In genomic region chr15:64776402-64776786, GRCh38 we compare ENCODE assay signal across 9 cellular contexts. TPM values are rescaled to one million over a fixed set of nuclear protein-coding genes. Genes with fewer than 3 reads are reported as not detected.
DNase-seq lines count a peak whose midpoint lies in the region; ATAC-seq and TF ChIP-seq lines count a peak whose summit lies in the region.
"Had no signal": no experiment of that assay in that cellular context is flagged by ENCODE, and none has a peak within 500 bp of the region (broad histone marks: within the 10 kb centered on the region; RNA-seq: fewer than 3 reads in every experiment).

No MANE protein-coding gene starts in this region.

- no peaks in the 10 kb centered on the region for H3K9me3 ChIP-seq in duodenal mucosa (ENCODE audit: control insufficient read depth in 1 of 2, low read length in 2 of 2)

- no peaks in the 10 kb centered on the region for H3K9me3 Mint-ChIP-seq in activated naive CD4-positive, alpha-beta T cell treated with anti-CD3 and anti-CD28 coated beads, Interleukin-2, amount 10 ng/mL, durations not matched to agents 7 days and 5 days
- H3K9me3 Mint-ChIP-seq in naive B cell: no peaks in the 10 kb centered on the region
- H3K9me3 Mint-ChIP-seq in type B pancreatic cell: no peaks in the 10 kb centered on the region
- H3K9me3 Mint-ChIP-seq: dendritic cell treated with granulocyte-macrophage colony-stimulating factor and Interleukin-4, amounts not matched to agents 40 ng/mL and 50 ng/mL, for 4 days had no signal

- TF ChIP-seq CTCF in type B pancreatic cell (conservative IDR thresholded peaks at IDR 0.05): no peak

- H3K36me3 Mint-ChIP-seq in activated naive CD4-positive, alpha-beta T cell treated with anti-CD3 and anti-CD28 coated beads, Interleukin-2, amount 10 ng/mL, durations not matched to agents 7 days and 5 days: no peaks in the 10 kb centered on the region
- H3K36me3 Mint-ChIP-seq in naive B cell (no peaks in the 10 kb centered on the region), type B pancreatic cell (no peaks in the 10 kb centered on the region)

- no peak overlapping the region for H3K27ac ChIP-seq in duodenal mucosa (ENCODE audit: low read depth, low read length)

- peak overlapping the region in 1 of 2 donors; percentile 4 for H3K9ac ChIP-seq in duodenal mucosa (ENCODE audit: low read depth in 1 of 2, low read length in 2 of 2)

- H3K4me3 Mint-ChIP-seq in activated naive CD4-positive, alpha-beta T cell treated with anti-CD3 and anti-CD28 coated beads, Interleukin-2, amount 10 ng/mL, durations not matched to agents 7 days and 5 days: peak overlapping the region; percentile 58
- H3K4me3 Mint-ChIP-seq in naive B cell (peak overlapping the region; percentile 71 to 90 (median 80)), type B pancreatic cell (peak overlapping the region; percentile 89)

- peaks cover 12% of the 10 kb centered on the region for H3K4me1 Mint-ChIP-seq in activated naive CD4-positive, alpha-beta T cell treated with anti-CD3 and anti-CD28 coated beads, Interleukin-2, amount 10 ng/mL, durations not matched to agents 7 days and 5 days
- H3K4me1 Mint-ChIP-seq in naive B cell: peaks cover 5 to 14% (median 6%) of the 10 kb centered on the region in 3 donors
- peaks cover 22% of the 10 kb centered on the region for H3K4me1 Mint-ChIP-seq in type B pancreatic cell (ENCODE audit: unreplicated experiment)

- peak overlapping the region; percentile 43 to 54 for H3K4me3 ChIP-seq in duodenal mucosa (ENCODE audit: low read depth in 1 of 2, low read length in 2 of 2)

- H3K4me1 ChIP-seq in duodenal mucosa (ENCODE audit: control insufficient read depth in 1 of 2, insufficient read depth in 2 of 2, low read length in 2 of 2): no peaks in the 10 kb centered on the region

- peaks cover 92% of the 10 kb centered on the region for H3K27me3 Mint-ChIP-seq in activated naive CD4-positive, alpha-beta T cell treated with anti-CD3 and anti-CD28 coated beads, Interleukin-2, amount 10 ng/mL, durations not matched to agents 7 days and 5 days
- H3K27me3 Mint-ChIP-seq in naive B cell (peaks cover 38 to 49% (median 43%) of the 10 kb centered on the region in 3 donors), type B pancreatic cell (peaks cover 17% of the 10 kb centered on the region)

- no peak for DNase-seq in activated naive CD4-positive, alpha-beta T cell treated with anti-CD3 and anti-CD28 coated beads, Interleukin-2, amount 10 ng/mL, durations not matched to agents 7 days and 5 days
- DNase-seq in activated naive CD4-positive, alpha-beta T cell treated with anti-CD3 and anti-CD28 coated beads, Interleukin-2, amount 50 U/mL, for 16 hours: no peak
- DNase-seq in naive B cell: no peak
- DNase-seq in type B pancreatic cell (ENCODE audit: extremely low spot score, unreplicated experiment): no peak
- no peak for DNase-seq in hippocampal formation (lab: John Stamatoyannopoulos, UW)

- H3K36me3 ChIP-seq in duodenal mucosa (ENCODE audit: control insufficient read depth in 1 of 2, insufficient read depth in 2 of 2, low read length in 2 of 2): no peaks in the 10 kb centered on the region

- CTCF ChIA-PET in activated naive CD4-positive, alpha-beta T cell treated with anti-CD3 and anti-CD28 coated beads, Interleukin-2, amount 10 ng/mL, durations not matched to agents 7 days and 5 days (lab: Charles Lee): interaction anchor here (0.6 to 0.9 kb wide), 2 partner anchors 33 to 84 kb away, joined by 3 to 4 read pairs; no protein-coding TSS in a partner anchor

- peaks cover 18 to 47% of the 10 kb centered on the region in 2 donors for H3K27me3 ChIP-seq in duodenal mucosa (ENCODE audit: control insufficient read depth in 1 of 2, insufficient read depth in 2 of 2, low read length in 2 of 2)

- H3K27ac Mint-ChIP-seq in activated naive CD4-positive, alpha-beta T cell treated with anti-CD3 and anti-CD28 coated beads, Interleukin-2, amount 10 ng/mL, durations not matched to agents 7 days and 5 days: no peak overlapping the region
- H3K27ac Mint-ChIP-seq in naive B cell (no peak overlapping the region), type B pancreatic cell (no peak overlapping the region)
- H3K27ac Mint-ChIP-seq: dendritic cell treated with granulocyte-macrophage colony-stimulating factor and Interleukin-4, amounts not matched to agents 40 ng/mL and 50 ng/mL, for 4 days had no signal

- ATAC-seq in naive B cell (ENCODE audit: low read depth in 2 of 2) (no peak), GM18858 (IDR thresholded peaks at IDR 0.05; ENCODE audit: unreplicated experiment) (no peak), GM18517 (IDR thresholded peaks at IDR 0.05; ENCODE audit: unreplicated experiment) (no peak)

RNA-seq across cellular contexts. Expression of gene RBPMS2, which starts 1.0 kb away (rescaled TPM):
- polyA plus RNA-seq in naive B cell (ENCODE audit: low read depth in 6 of 6): under 1 TPM in 4 of 6 donors, not detected in 2; 0.29 to 0.64 (median 0.30) TPM
- total RNA-seq in type B pancreatic cell (ENCODE audit: low replicate concordance): 6.4 and 19.7 TPM in 2 replicates

RNA-seq across cellular contexts. Expression of gene PIF1, which starts 49.1 kb away (rescaled TPM):
- polyA plus RNA-seq in naive B cell (ENCODE audit: low read depth in 6 of 6): under 1 TPM in 3 of 6 donors, not detected in 3; 0.24 to 0.62 (median 0.45) TPM
- total RNA-seq in type B pancreatic cell (ENCODE audit: low replicate concordance): 8.0 and 30.5 TPM in 2 replicates
